9 cellular contexts compared by ENCODE assay signal in genomic region chr3:4119119-4119518, GRCh38.
"Had no signal": no experiment of that assay in that cellular context is flagged by ENCODE, and none has a peak within 500 bp of the region (broad histone marks: within the 10 kb centered on the region; RNA-seq: fewer than 3 reads in every experiment).

No MANE protein-coding gene starts in this region.

- DNase-seq: GM23248, GOT3, H7, HFFc6 had no signal

- ATAC-seq: HCT116, HepG2 had no signal

- FAIRE-seq: HepG2 had no signal

- H3K36me3 ChIP-seq: HAP-1 had no signal

- H3K27ac ChIP-seq: GM23248, HL-60 had no signal

- H3K4me1 ChIP-seq: HAP-1 had no signal

- H3K27ac Mint-ChIP-seq: HFFc6, IgD-negative memory B cell had no signal

- H3K9me3 Mint-ChIP-seq: IgD-negative memory B cell had no signal

- H3K27me3 Mint-ChIP-seq: IgD-negative memory B cell had no signal

- H3K4me3 ChIP-seq: GM23248, HAP-1 had no signal

- H3K4me3 Mint-ChIP-seq: HFFc6, IgD-negative memory B cell had no signal

- H3K9ac ChIP-seq: GM23248 had no signal

- H3K9me3 ChIP-seq: HAP-1 had no signal
